In genomic region chr6:52802806-52803205, GRCh38 we compare ENCODE assay signal across 17 cellular contexts. TPM values are rescaled to one million over a fixed set of nuclear protein-coding genes. Genes with fewer than 3 reads are reported as not detected.
DNase-seq lines count a peak whose midpoint lies in the region; ATAC-seq and TF ChIP-seq lines count a peak whose summit lies in the region.
"Had no signal": no experiment of that assay in that cellular context is flagged by ENCODE, and none has a peak within 500 bp of the region (broad histone marks: within the 10 kb centered on the region; RNA-seq: fewer than 3 reads in every experiment).

No MANE protein-coding gene starts in this region.

- H3K27ac ChIP-seq in duodenal mucosa (ENCODE audit: low read depth, low read length), result no peak overlapping the region
- H3K27ac ChIP-seq: A549, C4-2B had no signal

- H3K36me3 ChIP-seq in duodenal mucosa (ENCODE audit: control insufficient read depth in 1 of 2, insufficient read depth in 2 of 2, low read length in 2 of 2), result peaks cover 0 to 4% of the 10 kb centered on the region in 2 donors
- H3K36me3 ChIP-seq: BE2C had no signal

- no peaks in the 10 kb centered on the region for H3K4me1 ChIP-seq in duodenal mucosa (ENCODE audit: control insufficient read depth in 1 of 2, insufficient read depth in 2 of 2, low read length in 2 of 2)
- H3K4me1 ChIP-seq: A549, BE2C had no signal

- ATAC-seq in left lobe of liver (peak; percentile 59), HG03196 (IDR thresholded peaks at IDR 0.05; ENCODE audit: unreplicated experiment) (no peak)
- ATAC-seq: A549; CD8-positive, alpha-beta T cell had no signal

- H3K27me3 ChIP-seq in duodenal mucosa (ENCODE audit: control insufficient read depth in 1 of 2, insufficient read depth in 2 of 2, low read length in 2 of 2), result no peaks in the 10 kb centered on the region
- H3K27me3 ChIP-seq: BE2C had no signal

- peak overlapping the region; percentile 60 to 75 for H3K4me3 ChIP-seq in duodenal mucosa (ENCODE audit: low read depth in 1 of 2, low read length in 2 of 2)
- H3K4me3 ChIP-seq: A549, GM23338 had no signal

- peaks cover 21% of the 10 kb centered on the region for H3K4me1 Mint-ChIP-seq in progenitor cell of endocrine pancreas (ENCODE audit: low read depth)
- H3K4me1 Mint-ChIP-seq in type B pancreatic cell (ENCODE audit: unreplicated experiment), result no peaks in the 10 kb centered on the region

- no peak for DNase-seq in left lobe of liver (ENCODE audit: low spot score)
- DNase-seq in progenitor cell of endocrine pancreas (ENCODE audit: low spot score, unreplicated experiment), result no peak
- DNase-seq in type B pancreatic cell (ENCODE audit: extremely low spot score, unreplicated experiment), result no peak
- no peak for DNase-seq in stimulated activated CD4-positive, alpha-beta T cell treated with anti-CD3 and anti-CD28 coated beads, Interleukin-2, amount 100 ng/mL, for 24 hours
- no peak for DNase-seq in HuH-7.5 (ENCODE audit: low spot score)
- no peak for DNase-seq in amygdala (lab: John Stamatoyannopoulos, UW)
- DNase-seq: BE2C; CD8-positive, alpha-beta T cell; COR-L47; DND-41; GDM1; H7 had no signal

- peak overlapping the region; percentile 14 for H3K27ac Mint-ChIP-seq in progenitor cell of endocrine pancreas
- H3K27ac Mint-ChIP-seq in type B pancreatic cell, result peak overlapping the region; percentile 4
- H3K27ac Mint-ChIP-seq: CD8-positive, alpha-beta T cell; GM23338 had no signal

- peak overlapping the region; percentile 20 to 43 for H3K9ac ChIP-seq in duodenal mucosa (ENCODE audit: low read depth in 1 of 2, low read length in 2 of 2)

- H3K36me3 Mint-ChIP-seq in progenitor cell of endocrine pancreas (ENCODE audit: insufficient read depth), result no peaks in the 10 kb centered on the region
- H3K36me3 Mint-ChIP-seq in type B pancreatic cell, result no peaks in the 10 kb centered on the region
- H3K36me3 Mint-ChIP-seq: CD8-positive, alpha-beta T cell had no signal

- TF ChIP-seq CTCF in progenitor cell of endocrine pancreas (IDR thresholded peaks at IDR 0.05; ENCODE audit: unreplicated experiment), result no peak
- no peak for TF ChIP-seq CTCF in type B pancreatic cell (conservative IDR thresholded peaks at IDR 0.05)

- H3K27me3 Mint-ChIP-seq in progenitor cell of endocrine pancreas (no peaks in the 10 kb centered on the region), type B pancreatic cell (peaks cover 5% of the 10 kb centered on the region)

- H3K9me3 Mint-ChIP-seq in progenitor cell of endocrine pancreas (ENCODE audit: low read depth) (no peaks in the 10 kb centered on the region), type B pancreatic cell (no peaks in the 10 kb centered on the region)
- H3K9me3 Mint-ChIP-seq: CD8-positive, alpha-beta T cell; GM23338 had no signal

- H3K9me3 ChIP-seq in duodenal mucosa (ENCODE audit: control insufficient read depth in 1 of 2, low read length in 2 of 2), result no peaks in the 10 kb centered on the region
- H3K9me3 ChIP-seq: A549, BE2C had no signal

- peak overlapping the region; percentile 62 for H3K4me3 Mint-ChIP-seq in progenitor cell of endocrine pancreas (ENCODE audit: low read depth)
- H3K4me3 Mint-ChIP-seq in type B pancreatic cell, result peak overlapping the region; percentile 74
- H3K4me3 Mint-ChIP-seq: CD8-positive, alpha-beta T cell; GM23338 had no signal

RNA-seq across cellular contexts. Expression of gene GSTA1, which starts 0.8 kb away (rescaled TPM):
- total RNA-seq in left lobe of liver (811 TPM), progenitor cell of endocrine pancreas (25.8 and 26.8 TPM in 2 replicates), type B pancreatic cell (ENCODE audit: low replicate concordance) (175 and 247 TPM in 2 replicates)
- total RNA-seq: CD8-positive, alpha-beta T cell; GM23338 had no signal

RNA-seq across cellular contexts. Expression of gene GSTA5, which starts 37.8 kb away (rescaled TPM):
- total RNA-seq in left lobe of liver (not detected), progenitor cell of endocrine pancreas (not detected in 2 replicates), type B pancreatic cell (ENCODE audit: low replicate concordance) (not detected in 2 replicates)
- total RNA-seq: CD8-positive, alpha-beta T cell; GM23338; H7 had no signal

RNA-seq across cellular contexts. Expression of gene GSTA2, which starts 39.5 kb away (rescaled TPM):
- total RNA-seq in left lobe of liver (45.2 TPM), progenitor cell of endocrine pancreas (4.6 and 10.7 TPM in 2 replicates), type B pancreatic cell (ENCODE audit: low replicate concordance) (20.7 and 25.3 TPM in 2 replicates)
- total RNA-seq: CD8-positive, alpha-beta T cell; GM23338; H7 had no signal
